ENCODE assay signal across 15 cellular contexts in genomic region chr13:97935071-97935470, GRCh38. TPM values are rescaled to one million over a fixed set of nuclear protein-coding genes. Genes with fewer than 3 reads are reported as not detected.
A peak's percentile ranks its signal among the peaks of the same experiment; 100 is the strongest.
DNase-seq lines count a peak whose midpoint lies in the region; ATAC-seq and TF ChIP-seq lines count a peak whose summit lies in the region.
"Had no signal": no experiment of that assay in that cellular context is flagged by ENCODE, and none has a peak within 500 bp of the region (broad histone marks: within the 10 kb centered on the region; RNA-seq: fewer than 3 reads in every experiment).

No MANE protein-coding gene starts in this region.

- no peaks in the 10 kb centered on the region for H3K9me3 Mint-ChIP-seq in nephron
- H3K9me3 Mint-ChIP-seq in activated naive CD4-positive, alpha-beta T cell treated with anti-CD3 and anti-CD28 coated beads, Interleukin-2, amount 10 ng/mL, durations not matched to agents 7 days and 5 days: no peaks in the 10 kb centered on the region

- intact Hi-C loops in dorsolateral prefrontal cortex (cut with DNase I): no loop called here
- intact Hi-C loops in sciatic nerve (cut with DNase I): no loop called here

- DNase-seq in dorsolateral prefrontal cortex: no peak
- DNase-seq in sciatic nerve (ENCODE audit: low spot score): no peak
- no peak for DNase-seq in activated naive CD4-positive, alpha-beta T cell treated with anti-CD3 and anti-CD28 coated beads, Interleukin-2, amount 10 ng/mL, durations not matched to agents 7 days and 5 days
- no peak for DNase-seq in HT-29 (ENCODE audit: low spot score)
- DNase-seq: CD8-positive, alpha-beta T cell; COR-L47; DMS153; DMS79 treated with DMSO at 0.1 percent for 48 hours; EL had no signal

- no peak for TF ChIP-seq CTCF in dorsolateral prefrontal cortex (IDR thresholded peaks at IDR 0.05 in 54 of 56, conservative IDR thresholded peaks at IDR 0.05 in 2 of 56; ENCODE audit: low read depth in 1 of 56, partially characterized antibody in 56 of 56)
- no peak for TF ChIP-seq CTCF in nephron (IDR thresholded peaks at IDR 0.05; ENCODE audit: unreplicated experiment in 3 of 3)

- CTCF ChIA-PET in activated naive CD4-positive, alpha-beta T cell treated with anti-CD3 and anti-CD28 coated beads, Interleukin-2, amount 10 ng/mL, durations not matched to agents 7 days and 5 days (lab: Charles Lee): no interaction called here

- peaks cover 5% of the 10 kb centered on the region for H3K27me3 Mint-ChIP-seq in nephron (ENCODE audit: low read depth)
- peaks cover 9% of the 10 kb centered on the region for H3K27me3 Mint-ChIP-seq in activated naive CD4-positive, alpha-beta T cell treated with anti-CD3 and anti-CD28 coated beads, Interleukin-2, amount 10 ng/mL, durations not matched to agents 7 days and 5 days

- H3K4me3 Mint-ChIP-seq in nephron: peak overlapping the region in 1 of 3 experiments; percentile 41
- no peak overlapping the region for H3K4me3 Mint-ChIP-seq in activated naive CD4-positive, alpha-beta T cell treated with anti-CD3 and anti-CD28 coated beads, Interleukin-2, amount 10 ng/mL, durations not matched to agents 7 days and 5 days
- H3K4me3 Mint-ChIP-seq: CD14-positive monocyte; CD8-positive, alpha-beta T cell; IgD-negative memory B cell had no signal

- H3K27me3 ChIP-seq in dorsolateral prefrontal cortex: no peaks in the 10 kb centered on the region

- H3K27ac ChIP-seq in dorsolateral prefrontal cortex: peak overlapping the region in 44 of 59 donors; percentile 6 to 79 (median 49)
- H3K27ac ChIP-seq: A549 had no signal

- peak overlapping the region in 2 of 3 experiments; percentile 30 to 43 for H3K27ac Mint-ChIP-seq in nephron
- no peak overlapping the region for H3K27ac Mint-ChIP-seq in activated naive CD4-positive, alpha-beta T cell treated with anti-CD3 and anti-CD28 coated beads, Interleukin-2, amount 10 ng/mL, durations not matched to agents 7 days and 5 days
- H3K27ac Mint-ChIP-seq: CD14-positive monocyte; CD8-positive, alpha-beta T cell; IgD-negative memory B cell had no signal

- ATAC-seq in sciatic nerve: peak; percentile 38
- no peak for ATAC-seq in HG03520 (IDR thresholded peaks at IDR 0.05; ENCODE audit: unreplicated experiment)
- ATAC-seq: A549; CD8-positive, alpha-beta T cell; HCT116 had no signal

- H3K36me3 Mint-ChIP-seq in nephron (ENCODE audit: low read depth): no peaks in the 10 kb centered on the region
- no peaks in the 10 kb centered on the region for H3K36me3 Mint-ChIP-seq in activated naive CD4-positive, alpha-beta T cell treated with anti-CD3 and anti-CD28 coated beads, Interleukin-2, amount 10 ng/mL, durations not matched to agents 7 days and 5 days
- H3K36me3 Mint-ChIP-seq: CD14-positive monocyte; CD8-positive, alpha-beta T cell had no signal

- peaks cover 38% of the 10 kb centered on the region for H3K4me1 Mint-ChIP-seq in nephron
- H3K4me1 Mint-ChIP-seq in activated naive CD4-positive, alpha-beta T cell treated with anti-CD3 and anti-CD28 coated beads, Interleukin-2, amount 10 ng/mL, durations not matched to agents 7 days and 5 days: no peaks in the 10 kb centered on the region
- H3K4me1 Mint-ChIP-seq: CD14-positive monocyte, IgD-negative memory B cell had no signal

- H3K4me3 ChIP-seq in dorsolateral prefrontal cortex: peak overlapping the region in 1 of 59 donors; percentile 25
- H3K4me3 ChIP-seq: A549 had no signal

RNA-seq across cellular contexts. Expression of gene IPO5, which starts 18.4 kb away (rescaled TPM):
- total RNA-seq in dorsolateral prefrontal cortex: 100 to 1,000 TPM; 104 to 200 (median 141) TPM
- total RNA-seq in sciatic nerve: 115 TPM
- 135 and 162 TPM in 2 replicates for total RNA-seq in HT-29 (2014; rRNA removed; shearing (Covaris generic))
